ENCODE assay signal across 3 cellular contexts in genomic region chr9:33107762-33108161, GRCh38.
TF ChIP-seq lines count a peak whose summit lies in the region.

No MANE protein-coding gene starts in this region.

TF ChIP-seq in SK-N-SH, 30 proteins besides CTCF, POLR2A, EP300 and RAD21:
- TF ChIP-seq NFIC (IDR thresholded peaks at IDR 0.05; ENCODE audit: borderline replicate concordance) (no peak), NRF1 (IDR thresholded peaks at IDR 0.05; ENCODE audit: low read depth, low read length) (no peak), IRF3 (IDR thresholded peaks at IDR 0.05; ENCODE audit: low read depth, low read length) (no peak), MEF2A (IDR thresholded peaks at IDR 0.05; ENCODE audit: borderline replicate concordance, low read depth) (no peak)
- TF ChIP-seq, protein P1, sequence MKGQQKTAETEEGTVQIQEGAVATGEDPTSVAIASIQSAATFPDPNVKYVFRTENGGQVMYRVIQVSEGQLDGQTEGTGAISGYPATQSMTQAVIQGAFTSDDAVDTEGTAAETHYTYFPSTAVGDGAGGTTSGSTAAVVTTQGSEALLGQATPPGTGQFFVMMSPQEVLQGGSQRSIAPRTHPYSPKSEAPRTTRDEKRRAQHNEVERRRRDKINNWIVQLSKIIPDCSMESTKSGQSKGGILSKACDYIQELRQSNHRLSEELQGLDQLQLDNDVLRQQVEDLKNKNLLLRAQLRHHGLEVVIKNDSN (IDR thresholded peaks at IDR 0.05; ENCODE audit: borderline replicate concordance, low read depth) = no peak
- TF ChIP-seq, protein P2, sequence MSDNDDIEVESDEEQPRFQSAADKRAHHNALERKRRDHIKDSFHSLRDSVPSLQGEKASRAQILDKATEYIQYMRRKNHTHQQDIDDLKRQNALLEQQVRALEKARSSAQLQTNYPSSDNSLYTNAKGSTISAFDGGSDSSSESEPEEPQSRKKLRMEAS (IDR thresholded peaks at IDR 0.05; ENCODE audit: low read depth) = no peak

TF ChIP-seq in SK-N-SH treated with all-trans-retinoic acid at 6 μM for 48 hours, 23 proteins besides CTCF, POLR2A, EP300 and RAD21:
- TF ChIP-seq ESRRG (CRISPR knock-in tag; IDR thresholded peaks at IDR 0.05) (no peak), OSR1 (CRISPR knock-in tag; IDR thresholded peaks at IDR 0.05) (no peak), BACH2 (CRISPR knock-in tag; IDR thresholded peaks at IDR 0.05; ENCODE audit: borderline replicate concordance) (no peak), ZNF8 (CRISPR knock-in tag; IDR thresholded peaks at IDR 0.05) (no peak)
- TF ChIP-seq, protein P3, sequence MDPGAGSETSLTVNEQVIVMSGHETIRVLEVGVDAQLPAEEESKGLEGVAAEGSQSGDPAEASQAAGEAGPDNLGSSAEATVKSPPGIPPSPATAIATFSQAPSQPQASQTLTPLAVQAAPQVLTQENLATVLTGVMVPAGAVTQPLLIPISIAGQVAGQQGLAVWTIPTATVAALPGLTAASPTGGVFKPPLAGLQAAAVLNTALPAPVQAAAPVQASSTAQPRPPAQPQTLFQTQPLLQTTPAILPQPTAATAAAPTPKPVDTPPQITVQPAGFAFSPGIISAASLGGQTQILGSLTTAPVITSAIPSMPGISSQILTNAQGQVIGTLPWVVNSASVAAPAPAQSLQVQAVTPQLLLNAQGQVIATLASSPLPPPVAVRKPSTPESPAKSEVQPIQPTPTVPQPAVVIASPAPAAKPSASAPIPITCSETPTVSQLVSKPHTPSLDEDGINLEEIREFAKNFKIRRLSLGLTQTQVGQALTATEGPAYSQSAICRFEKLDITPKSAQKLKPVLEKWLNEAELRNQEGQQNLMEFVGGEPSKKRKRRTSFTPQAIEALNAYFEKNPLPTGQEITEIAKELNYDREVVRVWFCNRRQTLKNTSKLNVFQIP (CRISPR knock-in tag; IDR thresholded peaks at IDR 0.05; ENCODE audit: borderline replicate concordance, low read depth) = no peak
- TF ChIP-seq, protein P4, sequence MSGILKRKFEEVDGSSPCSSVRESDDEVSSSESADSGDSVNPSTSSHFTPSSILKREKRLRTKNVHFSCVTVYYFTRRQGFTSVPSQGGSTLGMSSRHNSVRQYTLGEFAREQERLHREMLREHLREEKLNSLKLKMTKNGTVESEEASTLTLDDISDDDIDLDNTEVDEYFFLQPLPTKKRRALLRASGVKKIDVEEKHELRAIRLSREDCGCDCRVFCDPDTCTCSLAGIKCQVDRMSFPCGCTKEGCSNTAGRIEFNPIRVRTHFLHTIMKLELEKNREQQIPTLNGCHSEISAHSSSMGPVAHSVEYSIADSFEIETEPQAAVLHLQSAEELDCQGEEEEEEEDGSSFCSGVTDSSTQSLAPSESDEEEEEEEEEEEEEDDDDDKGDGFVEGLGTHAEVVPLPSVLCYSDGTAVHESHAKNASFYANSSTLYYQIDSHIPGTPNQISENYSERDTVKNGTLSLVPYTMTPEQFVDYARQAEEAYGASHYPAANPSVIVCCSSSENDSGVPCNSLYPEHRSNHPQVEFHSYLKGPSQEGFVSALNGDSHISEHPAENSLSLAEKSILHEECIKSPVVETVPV (CRISPR knock-in tag; IDR thresholded peaks at IDR 0.05) = no peak
TF ChIP-seq in SK-N-SH treated with all-trans-retinoic acid at 6 μM for 48 hours: peak in this region for 0.

TF ChIP-seq in endothelial cell of umbilical vein, 7 proteins besides CTCF, POLR2A, EP300 and RAD21:
- TF ChIP-seq FOS (IDR thresholded peaks at IDR 0.05; ENCODE audit: borderline replicate concordance, insufficient read depth, low read length) (no peak), MYC (IDR thresholded peaks at IDR 0.05; ENCODE audit: low read depth, low read length) (no peak), POLR2AphosphoS5 (IDR thresholded peaks at IDR 0.05; ENCODE audit: insufficient read depth, low read depth, low read length) (no peak), GATA2 (IDR thresholded peaks at IDR 0.05; ENCODE audit: insufficient read depth, insufficient read length, low read depth, low read length) (no peak), JUN (IDR thresholded peaks at IDR 0.05; ENCODE audit: borderline replicate concordance, insufficient read depth, insufficient read length, low read depth) (no peak), EZH2 (IDR thresholded peaks at IDR 0.05; ENCODE audit: borderline replicate concordance, low read depth, low read length, severe bottlenecking) (no peak)
- TF ChIP-seq, protein P2 (IDR thresholded peaks at IDR 0.05; ENCODE audit: insufficient read depth, insufficient read length) = no peak
